8 cellular contexts compared by ENCODE assay signal in genomic region chr19:39435499-39436349, GRCh38. TPM values are rescaled to one million over a fixed set of nuclear protein-coding genes. Genes with fewer than 3 reads are reported as not detected.
DNase-seq lines count a peak whose midpoint lies in the region; FAIRE-seq and TF ChIP-seq lines count a peak whose summit lies in the region.

TSS of gene RPS16 (minus strand) at chr19:39435949. CDS start at chr19:39435895, 54 bp downstream.

- H3K4me3 Mint-ChIP-seq in HFFc6 = peak within 1 kb of the TSS; percentile 100
- peak within 1 kb of the TSS; percentile 99 for H3K4me3 Mint-ChIP-seq in activated naive CD4-positive, alpha-beta T cell treated with anti-CD3 and anti-CD28 coated beads for 36 hours

- no peaks in the 10 kb centered on the region for H3K9me3 ChIP-seq in SK-N-MC (ENCODE audit: low read depth, low read length)

- CTCF ChIA-PET in activated naive CD4-positive, alpha-beta T cell treated with anti-CD3 and anti-CD28 coated beads for 36 hours (lab: Charles Lee) = interaction anchor here (0.5 to 1.8 kb wide), 8 partner anchors 10 to 1061 kb away, joined by 3 to 13 read pairs (median 6); partner anchors contain the start of genes EID2B, PLEKHG2, PSMD8 and SUPT5H

- peak within 1 kb of the TSS; percentile 98 for H3K27ac Mint-ChIP-seq in HFFc6
- H3K27ac Mint-ChIP-seq in activated naive CD4-positive, alpha-beta T cell treated with anti-CD3 and anti-CD28 coated beads for 36 hours = peak within 1 kb of the TSS; percentile 99

- peak within 1 kb of the TSS; percentile 100 for H3K9ac ChIP-seq in SK-N-MC (ENCODE audit: insufficient read length)

- H3K4me3 ChIP-seq in SK-N-MC = peak within 1 kb of the TSS; percentile 85

- peaks cover 32% of the 10 kb centered on the region for H3K36me3 Mint-ChIP-seq in HFFc6 (ENCODE audit: low read depth)
- peaks cover 41% of the 10 kb centered on the region for H3K36me3 Mint-ChIP-seq in activated naive CD4-positive, alpha-beta T cell treated with anti-CD3 and anti-CD28 coated beads for 36 hours (ENCODE audit: low read depth)

- peaks cover 36% of the 10 kb centered on the region for H3K36me3 ChIP-seq in SK-N-MC (ENCODE audit: insufficient read depth, low read length)

- TF ChIP-seq CTCF in HFFc6 (IDR thresholded peaks at IDR 0.05) = no peak

- peaks cover 12% of the 10 kb centered on the region for H3K27me3 Mint-ChIP-seq in HFFc6 (ENCODE audit: insufficient read depth)
- no peaks in the 10 kb centered on the region for H3K27me3 Mint-ChIP-seq in activated naive CD4-positive, alpha-beta T cell treated with anti-CD3 and anti-CD28 coated beads for 36 hours (ENCODE audit: low read depth)

- H3K27ac ChIP-seq in SK-N-MC (peak within 1 kb of the TSS; percentile 95), substantia nigra (ENCODE audit: low read depth, low read length, poor library complexity, severe bottlenecking) (peak within 1 kb of the TSS; percentile 78)

- DNase-seq in GM04503 (ENCODE audit: low read depth) (peak; percentile 69), HFFc6 (peak; percentile 97), NCI-H1048 (lab: John Stamatoyannopoulos, UW) (peak; percentile 96), SK-N-MC (ENCODE audit: low read depth, low spot score) (peak; percentile 66), frontal cortex (ENCODE audit: low spot score in 2 of 2) (peak; percentile 92 to 98), non-pigmented ciliary epithelial cell (ENCODE audit: low read depth) (peak; percentile 79), substantia nigra (lab: John Stamatoyannopoulos, UW) (peak; percentile 89 to 99 (median 98))
- peak; percentile 99 for DNase-seq in activated naive CD4-positive, alpha-beta T cell treated with anti-CD3 and anti-CD28 coated beads for 36 hours

- H3K4me1 Mint-ChIP-seq in HFFc6 (ENCODE audit: low read depth) = peaks cover 48% of the 10 kb centered on the region
- peaks cover 54% of the 10 kb centered on the region for H3K4me1 Mint-ChIP-seq in activated naive CD4-positive, alpha-beta T cell treated with anti-CD3 and anti-CD28 coated beads for 36 hours (ENCODE audit: low read depth)

- no peak for FAIRE-seq in frontal cortex (lab: Jason Lieb, UNC)

- H3K9me3 Mint-ChIP-seq in HFFc6 = peaks cover 6% of the 10 kb centered on the region
- no peaks in the 10 kb centered on the region for H3K9me3 Mint-ChIP-seq in activated naive CD4-positive, alpha-beta T cell treated with anti-CD3 and anti-CD28 coated beads for 36 hours

- intact Hi-C loops in activated naive CD4-positive, alpha-beta T cell treated with anti-CD3 and anti-CD28 coated beads for 36 hours (cut with micrococcal nuclease) = loop anchor here (1.0 to 2.0 kb wide), 4 partner anchors 10 to 93 kb away; partner anchors contain the start of genes MED29, PAF1, PLEKHG2 and SAMD4B

RNA-seq across cellular contexts. Expression of gene RPS16, which starts in this region (rescaled TPM):
- total RNA-seq in HFFc6 (2021; fragmentation: NEBNext Ultra II Directional; extraction: Animal tissue kit (Norgen Biotek cat#: 25700)) = 1,000 to 10,000 TPM; 1,647 to 2,008 (median 1,885) TPM
- 1,000 to 10,000 TPM; 4,195 to 4,327 TPM for total RNA-seq in activated naive CD4-positive, alpha-beta T cell treated with anti-CD3 and anti-CD28 coated beads for 36 hours
- total RNA-seq in frontal cortex = 59.1 TPM

Comparison
In these comparisons a context has a peak if more than half of its experiments do, and no peak if none do; other contexts are left out.
1. Peak in every context shown above with its lines: DNase-seq, H3K4me3 ChIP-seq and H3K27ac ChIP-seq.
2. RNA of gene RPS16 (total RNA-seq): 4,195 to 4,327 TPM in activated naive CD4-positive, alpha-beta T cell treated with anti-CD3 and anti-CD28 coated beads for 36 hours and 1,647 to 2,008 TPM in HFFc6; 59.1 TPM in frontal cortex (single experiment); every median in the first group is over 10 times any median in the second.